Comparison of ENCODE assay signal across 1 cellular context in the genomic region with DNA sequence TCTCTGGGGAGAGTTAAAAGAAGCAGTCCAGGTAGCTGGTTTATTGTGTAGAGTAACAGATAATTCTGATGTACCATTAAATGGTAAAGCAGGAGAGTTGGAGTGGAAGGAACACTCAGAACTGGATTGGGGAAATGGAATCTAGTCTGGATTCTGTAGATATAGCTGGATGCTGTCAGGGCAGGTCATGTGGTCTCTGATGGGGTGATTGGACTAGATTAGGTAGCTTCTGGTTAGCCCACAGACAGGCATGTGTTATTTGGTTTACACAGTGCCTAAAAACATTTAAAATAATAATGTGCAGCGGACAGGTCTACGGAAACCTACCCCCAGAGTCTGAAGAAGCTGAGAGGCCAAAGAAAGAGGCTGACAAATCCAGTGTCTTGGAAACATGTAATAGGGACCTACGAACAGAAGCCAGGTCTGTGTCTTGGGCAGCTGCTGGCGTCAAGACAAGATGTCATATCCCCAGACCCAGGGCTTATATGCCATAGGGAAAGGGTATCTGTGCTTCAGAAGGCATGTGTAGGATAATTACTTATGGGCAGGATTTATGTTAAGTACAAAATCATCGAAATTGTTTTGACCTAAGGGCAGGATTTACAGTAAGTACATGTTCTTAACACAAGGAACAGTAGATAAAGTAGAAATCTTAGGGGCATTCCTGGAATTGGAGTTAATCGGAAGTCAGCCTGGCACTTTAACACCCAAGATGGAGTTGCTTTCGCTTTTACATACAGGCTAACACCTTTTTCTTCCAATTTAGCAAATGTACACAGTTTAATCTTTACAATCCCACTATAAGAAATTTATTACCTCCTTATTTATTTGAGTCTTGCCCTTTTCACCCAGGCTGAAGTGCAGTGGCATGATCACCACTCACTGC.
A peak's percentile ranks its signal among the peaks of the same experiment; 100 is the strongest.
TF ChIP-seq lines count a peak whose summit lies in the region.

No MANE protein-coding gene starts in this region.

TF ChIP-seq in K562, 482 proteins besides CTCF, POLR2A, EP300 and RAD21 (continued from another document):
- TF ChIP-seq, protein P1, sequence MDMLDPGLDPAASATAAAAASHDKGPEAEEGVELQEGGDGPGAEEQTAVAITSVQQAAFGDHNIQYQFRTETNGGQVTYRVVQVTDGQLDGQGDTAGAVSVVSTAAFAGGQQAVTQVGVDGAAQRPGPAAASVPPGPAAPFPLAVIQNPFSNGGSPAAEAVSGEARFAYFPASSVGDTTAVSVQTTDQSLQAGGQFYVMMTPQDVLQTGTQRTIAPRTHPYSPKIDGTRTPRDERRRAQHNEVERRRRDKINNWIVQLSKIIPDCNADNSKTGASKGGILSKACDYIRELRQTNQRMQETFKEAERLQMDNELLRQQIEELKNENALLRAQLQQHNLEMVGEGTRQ (CRISPR knock-in tag; IDR thresholded peaks at IDR 0.05): peak; percentile 26
- TF ChIP-seq, protein P2, sequence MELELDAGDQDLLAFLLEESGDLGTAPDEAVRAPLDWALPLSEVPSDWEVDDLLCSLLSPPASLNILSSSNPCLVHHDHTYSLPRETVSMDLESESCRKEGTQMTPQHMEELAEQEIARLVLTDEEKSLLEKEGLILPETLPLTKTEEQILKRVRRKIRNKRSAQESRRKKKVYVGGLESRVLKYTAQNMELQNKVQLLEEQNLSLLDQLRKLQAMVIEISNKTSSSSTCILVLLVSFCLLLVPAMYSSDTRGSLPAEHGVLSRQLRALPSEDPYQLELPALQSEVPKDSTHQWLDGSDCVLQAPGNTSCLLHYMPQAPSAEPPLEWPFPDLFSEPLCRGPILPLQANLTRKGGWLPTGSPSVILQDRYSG (tag; conservative IDR thresholded peaks at IDR 0.05; ENCODE audit: low read depth): 0 out of 2 replicates have a peak, but pooled peaks have one; percentile 57
- TF ChIP-seq NFRKB (IDR thresholded peaks at IDR 0.05; ENCODE audit: low read depth): no peak
- no peak for TF ChIP-seq HSF4 (CRISPR knock-in tag; IDR thresholded peaks at IDR 0.05; ENCODE audit: borderline replicate concordance)
- TF ChIP-seq GABPB1 (CRISPR knock-in tag; IDR thresholded peaks at IDR 0.05): 0 out of 2 replicates have a peak, but pooled peaks have one; percentile 17
- TF ChIP-seq, protein P3, sequence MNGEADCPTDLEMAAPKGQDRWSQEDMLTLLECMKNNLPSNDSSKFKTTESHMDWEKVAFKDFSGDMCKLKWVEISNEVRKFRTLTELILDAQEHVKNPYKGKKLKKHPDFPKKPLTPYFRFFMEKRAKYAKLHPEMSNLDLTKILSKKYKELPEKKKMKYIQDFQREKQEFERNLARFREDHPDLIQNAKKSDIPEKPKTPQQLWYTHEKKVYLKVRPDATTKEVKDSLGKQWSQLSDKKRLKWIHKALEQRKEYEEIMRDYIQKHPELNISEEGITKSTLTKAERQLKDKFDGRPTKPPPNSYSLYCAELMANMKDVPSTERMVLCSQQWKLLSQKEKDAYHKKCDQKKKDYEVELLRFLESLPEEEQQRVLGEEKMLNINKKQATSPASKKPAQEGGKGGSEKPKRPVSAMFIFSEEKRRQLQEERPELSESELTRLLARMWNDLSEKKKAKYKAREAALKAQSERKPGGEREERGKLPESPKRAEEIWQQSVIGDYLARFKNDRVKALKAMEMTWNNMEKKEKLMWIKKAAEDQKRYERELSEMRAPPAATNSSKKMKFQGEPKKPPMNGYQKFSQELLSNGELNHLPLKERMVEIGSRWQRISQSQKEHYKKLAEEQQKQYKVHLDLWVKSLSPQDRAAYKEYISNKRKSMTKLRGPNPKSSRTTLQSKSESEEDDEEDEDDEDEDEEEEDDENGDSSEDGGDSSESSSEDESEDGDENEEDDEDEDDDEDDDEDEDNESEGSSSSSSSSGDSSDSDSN (IDR thresholded peaks at IDR 0.05; ENCODE audit: borderline replicate concordance in 1 of 2, low read depth in 2 of 2, low read length in 2 of 2): no peak
- no peak for TF ChIP-seq HDAC8 (tag; IDR thresholded peaks at IDR 0.05)
- no peak for TF ChIP-seq NR2C1 (IDR thresholded peaks at IDR 0.05)
- TF ChIP-seq NR2C1 (tag; IDR thresholded peaks at IDR 0.05): 0 out of 2 replicates have a peak, but pooled peaks have one; percentile 33
- TF ChIP-seq, protein P4, sequence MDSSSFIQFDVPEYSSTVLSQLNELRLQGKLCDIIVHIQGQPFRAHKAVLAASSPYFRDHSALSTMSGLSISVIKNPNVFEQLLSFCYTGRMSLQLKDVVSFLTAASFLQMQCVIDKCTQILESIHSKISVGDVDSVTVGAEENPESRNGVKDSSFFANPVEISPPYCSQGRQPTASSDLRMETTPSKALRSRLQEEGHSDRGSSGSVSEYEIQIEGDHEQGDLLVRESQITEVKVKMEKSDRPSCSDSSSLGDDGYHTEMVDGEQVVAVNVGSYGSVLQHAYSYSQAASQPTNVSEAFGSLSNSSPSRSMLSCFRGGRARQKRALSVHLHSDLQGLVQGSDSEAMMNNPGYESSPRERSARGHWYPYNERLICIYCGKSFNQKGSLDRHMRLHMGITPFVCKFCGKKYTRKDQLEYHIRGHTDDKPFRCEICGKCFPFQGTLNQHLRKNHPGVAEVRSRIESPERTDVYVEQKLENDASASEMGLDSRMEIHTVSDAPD (CRISPR knock-in tag; IDR thresholded peaks at IDR 0.05): no peak
- TF ChIP-seq TAF1 (IDR thresholded peaks at IDR 0.05; ENCODE audit: control insufficient read depth, extremely low read depth, insufficient read depth, low read length, severe bottlenecking): no peak
- TF ChIP-seq, protein P5, sequence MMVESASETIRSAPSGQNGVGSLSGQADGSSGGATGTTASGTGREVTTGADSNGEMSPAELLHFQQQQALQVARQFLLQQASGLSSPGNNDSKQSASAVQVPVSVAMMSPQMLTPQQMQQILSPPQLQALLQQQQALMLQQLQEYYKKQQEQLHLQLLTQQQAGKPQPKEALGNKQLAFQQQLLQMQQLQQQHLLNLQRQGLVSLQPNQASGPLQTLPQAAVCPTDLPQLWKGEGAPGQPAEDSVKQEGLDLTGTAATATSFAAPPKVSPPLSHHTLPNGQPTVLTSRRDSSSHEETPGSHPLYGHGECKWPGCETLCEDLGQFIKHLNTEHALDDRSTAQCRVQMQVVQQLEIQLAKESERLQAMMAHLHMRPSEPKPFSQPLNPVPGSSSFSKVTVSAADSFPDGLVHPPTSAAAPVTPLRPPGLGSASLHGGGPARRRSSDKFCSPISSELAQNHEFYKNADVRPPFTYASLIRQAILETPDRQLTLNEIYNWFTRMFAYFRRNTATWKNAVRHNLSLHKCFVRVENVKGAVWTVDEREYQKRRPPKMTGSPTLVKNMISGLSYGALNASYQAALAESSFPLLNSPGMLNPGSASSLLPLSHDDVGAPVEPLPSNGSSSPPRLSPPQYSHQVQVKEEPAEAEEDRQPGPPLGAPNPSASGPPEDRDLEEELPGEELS (CRISPR knock-in tag; IDR thresholded peaks at IDR 0.05; ENCODE audit: borderline replicate concordance): no peak
- TF ChIP-seq ZSCAN32 (CRISPR knock-in tag; IDR thresholded peaks at IDR 0.05): no peak
- TF ChIP-seq, protein P6, sequence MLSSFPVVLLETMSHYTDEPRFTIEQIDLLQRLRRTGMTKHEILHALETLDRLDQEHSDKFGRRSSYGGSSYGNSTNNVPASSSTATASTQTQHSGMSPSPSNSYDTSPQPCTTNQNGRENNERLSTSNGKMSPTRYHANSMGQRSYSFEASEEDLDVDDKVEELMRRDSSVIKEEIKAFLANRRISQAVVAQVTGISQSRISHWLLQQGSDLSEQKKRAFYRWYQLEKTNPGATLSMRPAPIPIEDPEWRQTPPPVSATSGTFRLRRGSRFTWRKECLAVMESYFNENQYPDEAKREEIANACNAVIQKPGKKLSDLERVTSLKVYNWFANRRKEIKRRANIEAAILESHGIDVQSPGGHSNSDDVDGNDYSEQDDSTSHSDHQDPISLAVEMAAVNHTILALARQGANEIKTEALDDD (IDR thresholded peaks at IDR 0.05): peak; percentile 70
- TF ChIP-seq ZNF24 (IDR thresholded peaks at IDR 0.05): no peak
- no peak for TF ChIP-seq ESRRB (CRISPR knock-in tag; IDR thresholded peaks at IDR 0.05; ENCODE audit: borderline replicate concordance)
